In the genomic region with DNA sequence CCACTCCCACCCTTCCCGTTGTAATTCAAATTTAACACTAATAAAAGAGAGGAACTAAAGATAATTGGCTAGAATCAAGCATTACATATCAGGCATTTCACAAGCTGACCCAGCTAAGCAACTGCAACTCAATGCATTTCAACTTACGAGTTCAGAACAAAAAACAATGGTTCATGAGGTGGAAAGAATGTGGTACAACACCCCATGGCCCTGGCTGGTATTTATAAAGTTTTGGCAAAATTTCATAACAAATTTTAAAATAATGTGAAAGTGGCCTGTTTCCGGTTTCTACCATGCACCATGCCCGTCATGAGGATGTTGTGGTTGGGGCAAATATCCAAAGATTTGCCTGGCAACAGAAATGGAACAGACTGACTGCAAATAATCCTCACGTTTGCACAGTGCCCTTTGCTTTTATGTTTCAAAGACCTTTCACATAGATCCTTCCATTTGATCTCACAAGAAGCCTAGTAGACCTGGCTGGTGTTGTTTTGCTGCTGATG, we compare ENCODE assay signal across 10 cellular contexts.
A peak's percentile ranks its signal among the peaks of the same experiment; 100 is the strongest.
DNase-seq lines count a peak whose midpoint lies in the region; FAIRE-seq and TF ChIP-seq lines count a peak whose summit lies in the region.
"Had no signal": no experiment of that assay in that cellular context is flagged by ENCODE, and none has a peak within 500 bp of the region (broad histone marks: within the 10 kb centered on the region; RNA-seq: fewer than 3 reads in every experiment).

No MANE protein-coding gene starts in this region.

- dilution Hi-C loops in endothelial cell of umbilical vein (cut with MboI; ENCODE audit: extremely low pct_ligation_motif_present, low sequenced_read_pairs), result no loop called here

- FAIRE-seq in endothelial cell of umbilical vein (lab: Jason Lieb, UNC), result no peak
- FAIRE-seq: GM12891 had no signal

- H3K36me3 ChIP-seq in endothelial cell of umbilical vein (ENCODE audit: control insufficient read depth in 2 of 2, extremely low read depth in 1 of 2, insufficient read depth in 2 of 2, low read length in 2 of 2), result no peaks in the 10 kb centered on the region
- H3K36me3 ChIP-seq in osteoblast (ENCODE audit: insufficient read depth, low read length), result no peaks in the 10 kb centered on the region

- DNase-seq in GF-D8 (lab: John Stamatoyannopoulos, UW) (peak; percentile 9), NCI-H2196 treated with DMSO at 0.1 percent for 48 hours (lab: John Stamatoyannopoulos, UW; ENCODE audit: unreplicated experiment) (peak; percentile 27), endothelial cell of umbilical vein (ENCODE audit: low read depth, low spot score) (peak; percentile 48), osteoblast (ENCODE audit: insufficient read length, low spot score, missing footprints) (no peak), DMS53 treated with DMSO at 0.1 percent for 48 hours (lab: John Stamatoyannopoulos, UW; ENCODE audit: unreplicated experiment) (no peak), HK-2 (ENCODE audit: unreplicated experiment) (no peak), GM19240 (ENCODE audit: insufficient read length, low spot score) (no peak)
- DNase-seq in stimulated activated CD8-positive, alpha-beta memory T cell treated with anti-CD3 and anti-CD28 coated beads, Interleukin-4, amount 100 ng/mL, for 48 hours, result no peak
- DNase-seq: NCI-H1694 had no signal

- H3K9me3 ChIP-seq in endothelial cell of umbilical vein (replicated peaks; ENCODE audit: control insufficient read depth, insufficient read depth, low read length) (no peaks in the 10 kb centered on the region), osteoblast (ENCODE audit: low read depth, low read length) (no peaks in the 10 kb centered on the region)

- no peak for TF ChIP-seq CTCF in endothelial cell of umbilical vein (IDR thresholded peaks at IDR 0.05; ENCODE audit: extremely low read depth in 1 of 2, insufficient read depth in 1 of 2, low read depth in 1 of 2, low read length in 2 of 2)
- peak; percentile 5 for TF ChIP-seq CTCF in osteoblast (IDR thresholded peaks at IDR 0.05; ENCODE audit: extremely low read depth, low read depth, low read length)

- no peaks in the 10 kb centered on the region for H3K27me3 ChIP-seq in endothelial cell of umbilical vein (ENCODE audit: control insufficient read depth in 2 of 2, insufficient read depth in 2 of 2, low read length in 2 of 2)
- no peaks in the 10 kb centered on the region for H3K27me3 ChIP-seq in osteoblast (ENCODE audit: insufficient read depth, low read length)

- H3K9me1 ChIP-seq in endothelial cell of umbilical vein (replicated peaks; ENCODE audit: control insufficient read depth, extremely low read depth, insufficient read depth, low read length), result no peaks in the 10 kb centered on the region

- TF ChIP-seq POLR2A in endothelial cell of umbilical vein (IDR thresholded peaks at IDR 0.05; ENCODE audit: low read depth, low read length), result no peak

- BruUV-seq in endothelial cell of umbilical vein (replicated peaks; lab: Mats Ljungman, UMichigan), result no TSS peak

- POLR2A ChIA-PET in endothelial cell of umbilical vein (lab: Charles Lee), result interaction anchor here (0.6 kb wide), 1 partner anchor 542 kb away, joined by 3 read pairs; no protein-coding TSS in a partner anchor

- H3K4me2 ChIP-seq in endothelial cell of umbilical vein (ENCODE audit: insufficient read depth, low read length), result no peak overlapping the region
- H3K4me2 ChIP-seq in osteoblast (ENCODE audit: insufficient read depth, low read length), result no peak overlapping the region

- intact Hi-C loops in endothelial cell of umbilical vein (cut with micrococcal nuclease), result no loop called here

- H2AFZ ChIP-seq in endothelial cell of umbilical vein (ENCODE audit: low read depth, low read length) (no peak overlapping the region), osteoblast (ENCODE audit: low read length) (no peak overlapping the region)

- H4K20me1 ChIP-seq in endothelial cell of umbilical vein (replicated peaks; ENCODE audit: control insufficient read depth, extremely low read depth, insufficient read depth, low read length), result no peaks in the 10 kb centered on the region
- H4K20me1 ChIP-seq in osteoblast (ENCODE audit: insufficient read depth, low read length), result no peaks in the 10 kb centered on the region

- no peak overlapping the region for H3K4me3 ChIP-seq in endothelial cell of umbilical vein (replicated peaks in 1 of 3; ENCODE audit: insufficient read depth in 1 of 3, low read depth in 1 of 3, low read length in 3 of 3)
- no peak overlapping the region for H3K4me3 ChIP-seq in osteoblast (ENCODE audit: insufficient read depth, low read length)

- H3K4me1 ChIP-seq in endothelial cell of umbilical vein (ENCODE audit: control insufficient read depth, extremely low read depth, insufficient read depth, low read length) (peaks cover 13% of the 10 kb centered on the region), osteoblast (ENCODE audit: insufficient read depth, low read length) (no peaks in the 10 kb centered on the region)

- H3K9ac ChIP-seq in endothelial cell of umbilical vein (replicated peaks; ENCODE audit: extremely low read depth, insufficient read depth, low read length), result no peak overlapping the region

- no peak overlapping the region for H3K27ac ChIP-seq in endothelial cell of umbilical vein (ENCODE audit: insufficient read depth, low read depth, low read length)
- no peak overlapping the region for H3K27ac ChIP-seq in osteoblast (ENCODE audit: low read depth, low read length)

- H3K79me2 ChIP-seq in endothelial cell of umbilical vein (ENCODE audit: control insufficient read depth, insufficient read depth, low read length), result no peaks in the 10 kb centered on the region
- H3K79me2 ChIP-seq in osteoblast (ENCODE audit: insufficient read depth, low read length), result no peaks in the 10 kb centered on the region

- CTCF ChIA-PET in endothelial cell of umbilical vein (lab: Charles Lee), result no interaction called here

TF ChIP-seq in endothelial cell of umbilical vein, 7 proteins besides CTCF, POLR2A, EP300 and RAD21:
- no peak for TF ChIP-seq FOS (IDR thresholded peaks at IDR 0.05; ENCODE audit: borderline replicate concordance, insufficient read depth, low read length)
- no peak for TF ChIP-seq EZH2 (IDR thresholded peaks at IDR 0.05; ENCODE audit: borderline replicate concordance, low read depth, low read length, severe bottlenecking)
- no peak for TF ChIP-seq POLR2AphosphoS5 (IDR thresholded peaks at IDR 0.05; ENCODE audit: insufficient read depth, low read depth, low read length)
- no peak for TF ChIP-seq MYC (IDR thresholded peaks at IDR 0.05; ENCODE audit: low read depth, low read length)
- no peak for TF ChIP-seq JUN (IDR thresholded peaks at IDR 0.05; ENCODE audit: borderline replicate concordance, insufficient read depth, insufficient read length, low read depth)
- TF ChIP-seq MAX (IDR thresholded peaks at IDR 0.05; ENCODE audit: insufficient read depth, insufficient read length), result no peak
- no peak for TF ChIP-seq GATA2 (IDR thresholded peaks at IDR 0.05; ENCODE audit: insufficient read depth, insufficient read length, low read depth, low read length)

Comparison
In these comparisons a context has a peak if more than half of its experiments do, and no peak if none do; other contexts are left out.
1. DNase-seq: peak in GF-D8 (single experiment), NCI-H2196 treated with DMSO at 0.1 percent for 48 hours (single experiment) and endothelial cell of umbilical vein (single experiment); none in osteoblast (single experiment), DMS53 treated with DMSO at 0.1 percent for 48 hours (single experiment), HK-2 (single experiment), stimulated activated CD8-positive, alpha-beta memory T cell treated with anti-CD3 and anti-CD28 coated beads, Interleukin-4, amount 100 ng/mL, for 48 hours (single experiment) and GM19240 (single experiment).